Comparison of ENCODE assay signal across 8 cellular contexts in genomic region chr18:51051105-51051712, GRCh38. TPM values are rescaled to one million over a fixed set of nuclear protein-coding genes. Genes with fewer than 3 reads are reported as not detected.
DNase-seq lines count a peak whose midpoint lies in the region; TF ChIP-seq lines count a peak whose summit lies in the region.

No MANE protein-coding gene starts in this region.

- DNase-seq in HFF-Myc (ENCODE audit: extremely low read depth, low read depth): peak; percentile 20
- DNase-seq in NCI-H1105 treated with DMSO at 0.1 percent for 48 hours (lab: John Stamatoyannopoulos, UW): peak; percentile 63
- no peak for DNase-seq in T-helper 2 cell treated with Interferon-gamma antibody and Interleukin-4, amounts not matched to agents 5 μg/mL and 100 μg/mL, for 36 hours (ENCODE audit: low spot score)
- peak; percentile 74 for DNase-seq in fibroblast of the aortic adventitia (ENCODE audit: low read depth)
- DNase-seq in NCI-H1048 (lab: John Stamatoyannopoulos, UW): no peak

- no peaks in the 10 kb centered on the region for H3K27me3 ChIP-seq in ACC112 (ENCODE audit: insufficient read depth, low read length)
- no peaks in the 10 kb centered on the region for H3K27me3 ChIP-seq in parathyroid adenoma (ENCODE audit: control insufficient read depth, insufficient read depth, low read length)

- H3K4me3 ChIP-seq in ACC112 (ENCODE audit: low read depth, low read length) (no peak overlapping the region), HFF-Myc (replicated peaks; ENCODE audit: low read depth, low read length) (no peak overlapping the region), fibroblast of the aortic adventitia (ENCODE audit: low read depth, low read length) (no peak overlapping the region), parathyroid adenoma (ENCODE audit: low read depth, low read length) (no peak overlapping the region)

- no peak overlapping the region for H3K4me2 ChIP-seq in parathyroid adenoma (ENCODE audit: low read length)

- H2AFZ ChIP-seq in ACC112 (ENCODE audit: low read length, unreplicated experiment) (no peak overlapping the region), parathyroid adenoma (no peak overlapping the region)

- no peaks in the 10 kb centered on the region for H3K27me3 Mint-ChIP-seq in T-helper 2 cell treated with Interferon-gamma antibody and Interleukin-4, amounts not matched to agents 5 μg/mL and 100 μg/mL, for 36 hours (ENCODE audit: low read depth)

- TF ChIP-seq CTCF in GM12801 (IDR thresholded peaks at IDR 0.05; ENCODE audit: extremely low read depth, insufficient read length) (peak; percentile 63), HFF-Myc (IDR thresholded peaks at IDR 0.05; ENCODE audit: low read depth, low read length, missing control alignments) (peak; percentile 72), fibroblast of the aortic adventitia (IDR thresholded peaks at IDR 0.05; ENCODE audit: insufficient read depth, low read length) (peak; percentile 90), parathyroid adenoma (IDR thresholded peaks at IDR 0.05) (peak; percentile 88)

- H3K36me3 ChIP-seq in ACC112 (ENCODE audit: insufficient read depth, low read length) (peaks cover 24% of the 10 kb centered on the region; the same call in 1 of the 2 replicates), parathyroid adenoma (ENCODE audit: control insufficient read depth, insufficient read depth, low read length) (no peaks in the 10 kb centered on the region)

- peaks cover 36% of the 10 kb centered on the region for H3K36me3 Mint-ChIP-seq in T-helper 2 cell treated with Interferon-gamma antibody and Interleukin-4, amounts not matched to agents 5 μg/mL and 100 μg/mL, for 36 hours (ENCODE audit: low read depth)

- peaks cover 25% of the 10 kb centered on the region for H3K4me1 Mint-ChIP-seq in T-helper 2 cell treated with Interferon-gamma antibody and Interleukin-4, amounts not matched to agents 5 μg/mL and 100 μg/mL, for 36 hours (ENCODE audit: low read depth)

- H3K9ac ChIP-seq in parathyroid adenoma: no peak overlapping the region

- H3K79me2 ChIP-seq in ACC112 (ENCODE audit: control insufficient read depth, insufficient read depth, low read length, unreplicated experiment) (peaks cover 54% of the 10 kb centered on the region), parathyroid adenoma (peaks cover 18% of the 10 kb centered on the region)

- no peaks in the 10 kb centered on the region for H3K9me3 ChIP-seq in parathyroid adenoma (ENCODE audit: control insufficient read depth, low read length)

- peak overlapping the region; percentile 13 for H3K27ac Mint-ChIP-seq in T-helper 2 cell treated with Interferon-gamma antibody and Interleukin-4, amounts not matched to agents 5 μg/mL and 100 μg/mL, for 36 hours

- H3K27ac ChIP-seq in ACC112 (ENCODE audit: low read depth, low read length): 0 out of 2 replicates have a peak overlapping the region, but pooled peaks have one; percentile 11
- no peak overlapping the region for H3K27ac ChIP-seq in parathyroid adenoma

- H3K4me1 ChIP-seq in ACC112 (ENCODE audit: control insufficient read depth, insufficient read depth, low read length, unreplicated experiment) (peaks cover 16% of the 10 kb centered on the region), parathyroid adenoma (peaks cover 3% of the 10 kb centered on the region)

- no peak overlapping the region for H3K4me3 Mint-ChIP-seq in T-helper 2 cell treated with Interferon-gamma antibody and Interleukin-4, amounts not matched to agents 5 μg/mL and 100 μg/mL, for 36 hours

- no peaks in the 10 kb centered on the region for H3K9me3 Mint-ChIP-seq in T-helper 2 cell treated with Interferon-gamma antibody and Interleukin-4, amounts not matched to agents 5 μg/mL and 100 μg/mL, for 36 hours

RNA-seq across cellular contexts. Expression of gene SMAD4, which starts 21.2 kb away (rescaled TPM):
- 142 and 298 TPM in 2 replicates for total RNA-seq in fibroblast of the aortic adventitia (ENCODE audit: low replicate concordance)

Comparison
In these comparisons a context has a peak if more than half of its experiments do, and no peak if none do; other contexts are left out.
1. DNase-seq: peak in HFF-Myc (single experiment), NCI-H1105 treated with DMSO at 0.1 percent for 48 hours (single experiment) and fibroblast of the aortic adventitia (single experiment); none in T-helper 2 cell treated with Interferon-gamma antibody and Interleukin-4, amounts not matched to agents 5 μg/mL and 100 μg/mL, for 36 hours (single experiment) and NCI-H1048 (single experiment).
2. Peak in every context shown above with its lines, with median percentiles within 50 percentile points of each other: CTCF ChIP-seq.